ENCODE assay signal across 8 cellular contexts in the genomic region with DNA sequence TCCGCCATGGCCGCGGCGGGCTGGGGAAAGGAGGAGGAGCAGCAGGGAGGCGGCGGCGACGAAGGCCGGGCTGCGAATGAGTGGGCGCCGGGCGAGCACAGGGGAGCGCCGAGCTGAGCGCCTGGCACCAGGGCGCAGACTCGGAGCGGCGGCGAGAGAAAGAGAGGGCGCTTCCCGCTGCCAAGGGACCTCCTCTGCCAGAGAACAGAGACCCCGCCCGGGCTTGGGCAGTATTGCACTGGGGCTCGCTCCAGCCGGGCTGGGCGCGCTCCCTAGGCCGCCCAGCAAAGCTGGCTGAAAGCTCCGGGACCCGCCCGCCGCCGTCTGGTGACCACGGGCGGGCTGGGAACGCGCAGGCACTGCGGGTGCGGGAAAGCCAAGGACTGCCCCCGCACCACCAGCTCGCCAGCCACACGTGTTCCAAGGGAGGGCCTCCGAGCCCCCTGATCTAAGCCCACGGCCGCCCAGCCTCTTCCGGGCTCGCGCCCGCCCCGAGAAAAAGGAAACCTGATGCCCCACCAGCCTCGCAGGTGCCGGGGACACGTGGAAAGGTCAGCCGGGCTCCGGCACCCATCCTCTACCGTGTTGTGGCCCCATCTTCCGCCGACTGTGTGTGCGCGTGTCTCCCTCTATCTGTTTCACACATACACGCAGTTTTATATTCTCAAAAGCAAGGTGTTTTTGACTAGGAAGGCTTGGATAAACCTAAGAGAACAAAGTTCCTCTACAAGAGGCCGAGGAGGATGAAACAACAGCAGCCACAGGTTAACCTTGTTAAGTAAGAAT.
DNase-seq lines count a peak whose midpoint lies in the region; ATAC-seq lines count a peak whose summit lies in the region.

CCDC6 (minus strand) TSS at position 140 of the 786 bp plus-strand sequence; CDS start at position 8, 132 bp downstream.

- peak; percentile 94 for DNase-seq in Ammon's horn (ENCODE audit: low spot score)
- DNase-seq in NCI-H446 treated with DMSO at 0.1 percent for 48 hours (lab: John Stamatoyannopoulos, UW), result peak; percentile 78
- peak; percentile 87 for DNase-seq in activated CD4-positive, CD25-positive, alpha-beta regulatory T cell treated with anti-CD3 and anti-CD28 coated beads, Interleukin-2, amount 50 U/mL, for 72 hours
- peak; percentile 13 to 70 for DNase-seq in cerebellar nuclear complex (lab: John Stamatoyannopoulos, UW)
- peak; percentile 87 for DNase-seq in kidney glomerular epithelial cell (lab: John Stamatoyannopoulos, UW)
- peak; percentile 73 to 85 for DNase-seq in stimulated activated CD4-positive, alpha-beta T cell treated with anti-CD3 and anti-CD28 coated beads, Interleukin-1b, Interleukin-23, amount 100 ng/mL, for 1 hour (ENCODE audit: low read depth in 2 of 2)

- ATAC-seq in GM19043 (IDR thresholded peaks at IDR 0.05; ENCODE audit: low read depth, unreplicated experiment) (peak; percentile 70), HG03378 (IDR thresholded peaks at IDR 0.05; ENCODE audit: unreplicated experiment) (peak; percentile 82)

Comparison
In these comparisons a context has a peak if more than half of its experiments do, and no peak if none do; other contexts are left out.
1. Peak in every context shown above with its lines: DNase-seq and ATAC-seq.
2. DNase-seq: peak in every context shown above with its lines; median percentile 94 in Ammon's horn; 87 in activated CD4-positive, CD25-positive, alpha-beta regulatory T cell treated with anti-CD3 and anti-CD28 coated beads, Interleukin-2, amount 50 U/mL, for 72 hours; 87 in kidney glomerular epithelial cell; 79 in stimulated activated CD4-positive, alpha-beta T cell treated with anti-CD3 and anti-CD28 coated beads, Interleukin-1b, Interleukin-23, amount 100 ng/mL, for 1 hour; 78 in NCI-H446 treated with DMSO at 0.1 percent for 48 hours; 42 in cerebellar nuclear complex.